ENCODE assay signal across 19 cellular contexts in genomic region chr17:73749906-73750305, GRCh38.
"Had no signal": no experiment of that assay in that cellular context is flagged by ENCODE, and none has a peak within 500 bp of the region (broad histone marks: within the 10 kb centered on the region; RNA-seq: fewer than 3 reads in every experiment).

No MANE protein-coding gene starts in this region.

- H3K4me1 Mint-ChIP-seq: natural killer cell; stimulated activated memory B cell treated with anti-CD40 and anti-IgM and Interleukin-4, amounts not matched to agents 10 μg/mL and 1 μg/mL and 100 μg/mL, for 72 hours had no signal

- H3K4me1 ChIP-seq: left lung, lower lobe of right lung, parathyroid adenoma, sigmoid colon, spleen, tibial artery, upper lobe of left lung had no signal

- H3K4me3 Mint-ChIP-seq: natural killer cell; stimulated activated memory B cell treated with anti-CD40 and anti-IgM and Interleukin-4, amounts not matched to agents 10 μg/mL and 1 μg/mL and 100 μg/mL, for 72 hours; stimulated activated naive CD8-positive, alpha-beta T cell treated with anti-CD3 and anti-CD28 coated beads, Interleukin-15, Interleukin-2, amounts not matched to agents 100 ng/mL and 50 ng/mL, for 24 hours had no signal

- H3K79me2 ChIP-seq: hepatocyte, parathyroid adenoma had no signal

- H3K36me3 ChIP-seq: left lung, lower lobe of right lung, neutrophil, sigmoid colon, spleen, tibial artery, upper lobe of left lung had no signal

- H3K27ac Mint-ChIP-seq: natural killer cell; progenitor cell of endocrine pancreas; stimulated activated memory B cell treated with anti-CD40 and anti-IgM and Interleukin-4, amounts not matched to agents 10 μg/mL and 1 μg/mL and 100 μg/mL, for 72 hours; stimulated activated naive CD8-positive, alpha-beta T cell treated with anti-CD3 and anti-CD28 coated beads, Interleukin-15, Interleukin-2, amounts not matched to agents 100 ng/mL and 50 ng/mL, for 24 hours had no signal

- ATAC-seq: left lung; lower lobe of right lung; natural killer cell; stimulated activated memory B cell treated with anti-CD40 and anti-IgM and Interleukin-4, amounts not matched to agents 10 μg/mL and 1 μg/mL and 100 μg/mL, for 72 hours had no signal

- H3K4me3 ChIP-seq: dorsolateral prefrontal cortex, hepatocyte, left lung, lower lobe of right lung, sigmoid colon, skin epidermis, spleen, tibial artery, upper lobe of left lung had no signal

- H3K9me3 ChIP-seq: left lung, lower lobe of right lung, neutrophil, sigmoid colon, spleen, tibial artery, upper lobe of left lung had no signal

- H3K27me3 ChIP-seq: upper lobe of left lung had no signal

- H3K27ac ChIP-seq: dorsolateral prefrontal cortex, left lung, lower lobe of right lung, neutrophil, parathyroid adenoma, sigmoid colon, skin epidermis, spleen, tibial artery, upper lobe of left lung had no signal

- DNase-seq: central memory CD4-positive, alpha-beta T cell; dorsolateral prefrontal cortex; effector CD4-positive, alpha-beta T cell; kidney; lower lobe of right lung; natural killer cell; sigmoid colon; spleen; stimulated activated CD4-positive, alpha-beta T cell treated with anti-CD3 and anti-CD28 coated beads, Interleukin-4, amount 100 ng/mL, for 4 hours; tibial artery had no signal

- H3K9me3 Mint-ChIP-seq: natural killer cell; stimulated activated memory B cell treated with anti-CD40 and anti-IgM and Interleukin-4, amounts not matched to agents 10 μg/mL and 1 μg/mL and 100 μg/mL, for 72 hours; stimulated activated naive CD8-positive, alpha-beta T cell treated with anti-CD3 and anti-CD28 coated beads, Interleukin-15, Interleukin-2, amounts not matched to agents 100 ng/mL and 50 ng/mL, for 24 hours had no signal

- H3K27me3 Mint-ChIP-seq: stimulated activated naive CD8-positive, alpha-beta T cell treated with anti-CD3 and anti-CD28 coated beads, Interleukin-15, Interleukin-2, amounts not matched to agents 100 ng/mL and 50 ng/mL, for 24 hours had no signal

- H2AFZ ChIP-seq: hepatocyte, parathyroid adenoma had no signal
